9 cellular contexts compared by ENCODE assay signal in genomic region chr19:39557791-39558622, GRCh38. TPM values are rescaled to one million over a fixed set of nuclear protein-coding genes. Genes with fewer than 3 reads are reported as not detected.
DNase-seq lines count a peak whose midpoint lies in the region; FAIRE-seq and TF ChIP-seq lines count a peak whose summit lies in the region.
"Had no signal": no experiment of that assay in that cellular context is flagged by ENCODE, and none has a peak within 500 bp of the region (broad histone marks: within the 10 kb centered on the region; RNA-seq: fewer than 3 reads in every experiment).

No MANE protein-coding gene starts in this region.

- TF ChIP-seq CTCF in 22Rv1 (IDR thresholded peaks at IDR 0.05), result no peak
- TF ChIP-seq CTCF in choroid plexus epithelial cell (conservative IDR thresholded peaks at IDR 0.05; ENCODE audit: low read depth, low read length), result no peak

- H3K27ac ChIP-seq in 22Rv1, result peak overlapping the region; percentile 67
- H3K27ac ChIP-seq in caudate nucleus (ENCODE audit: low read depth, low read length), result no peak overlapping the region
- H3K27ac ChIP-seq: SJSA1 had no signal

- DNase-seq in GM12892 (ENCODE audit: insufficient read length), result no peak
- DNase-seq in NCI-H526 (lab: John Stamatoyannopoulos, UW), result peak; percentile 82 to 86
- peak; percentile 52 for DNase-seq in choroid plexus epithelial cell (ENCODE audit: low read depth)
- DNase-seq in caudate nucleus (lab: John Stamatoyannopoulos, UW), result no peak
- no peak for DNase-seq in middle frontal gyrus (ENCODE audit: extremely low spot score, low spot score)
- no peak for DNase-seq in HT-29 (ENCODE audit: low spot score)
- DNase-seq in stimulated activated CD4-positive, alpha-beta T cell treated with anti-CD3 and anti-CD28 coated beads, Interleukin-1b, Interleukin-23, amount 100 ng/mL, for 48 hours, result no peak

- peak; percentile 92 for FAIRE-seq in GM12892 (lab: Jason Lieb, UNC)

- no peak for TF ChIP-seq POLR2A in GM12892 (IDR thresholded peaks at IDR 0.05; ENCODE audit: low read depth, low read length)

- H3K4me3 ChIP-seq in choroid plexus epithelial cell (ENCODE audit: low read depth, low read length), result no peak overlapping the region
- H3K4me3 ChIP-seq: SJSA1 had no signal

RNA-seq across cellular contexts. Expression of gene EID2, which starts 18.0 kb away (rescaled TPM):
- polyA plus RNA-seq in GM12892 (2012; ENCODE audit: missing spikeins), result 6.4 TPM
- total RNA-seq in HT-29 (2014; rRNA removed; shearing (Covaris generic)), result 18.8 and 21.9 TPM in 2 replicates

RNA-seq across cellular contexts. Expression of gene EID2B, which starts 25.4 kb away (rescaled TPM):
- 6.8 TPM for polyA plus RNA-seq in GM12892 (2012; ENCODE audit: missing spikeins)
- total RNA-seq in HT-29 (2014; rRNA removed; shearing (Covaris generic)), result 1.3 and 2.1 TPM in 2 replicates

RNA-seq across cellular contexts. Expression of gene SELENOV, which starts 43.1 kb away (rescaled TPM):
- polyA plus RNA-seq in GM12892 (2012; ENCODE audit: missing spikeins), result not detected
- not detected in 2 replicates for total RNA-seq in HT-29 (2014; rRNA removed; shearing (Covaris generic))
- total RNA-seq: SJSA1 had no signal

RNA-seq across cellular contexts. Expression of gene LGALS13, which starts 44.3 kb away (rescaled TPM):
- not detected for polyA plus RNA-seq in GM12892 (2012; ENCODE audit: missing spikeins)
- not detected in 2 replicates for total RNA-seq in HT-29 (2014; rRNA removed; shearing (Covaris generic))
- total RNA-seq: SJSA1 had no signal

RNA-seq across cellular contexts. Expression of gene DLL3, which starts 59.3 kb away (rescaled TPM):
- 0.38 TPM for polyA plus RNA-seq in GM12892 (2012; ENCODE audit: missing spikeins)
- 0.15 TPM in 1 of 2 replicates, not detected in the other for total RNA-seq in HT-29 (2014; rRNA removed; shearing (Covaris generic))

Comparison
In these comparisons a context has a peak if more than half of its experiments do, and no peak if none do; other contexts are left out.
1. DNase-seq: peak in NCI-H526 (2 of 2) and choroid plexus epithelial cell (single experiment); none in GM12892 (single experiment), caudate nucleus (0 of 61), middle frontal gyrus (single experiment), HT-29 (single experiment) and stimulated activated CD4-positive, alpha-beta T cell treated with anti-CD3 and anti-CD28 coated beads, Interleukin-1b, Interleukin-23, amount 100 ng/mL, for 48 hours (single experiment).